ENCODE assay signal across 1 cellular context in the genomic region with DNA sequence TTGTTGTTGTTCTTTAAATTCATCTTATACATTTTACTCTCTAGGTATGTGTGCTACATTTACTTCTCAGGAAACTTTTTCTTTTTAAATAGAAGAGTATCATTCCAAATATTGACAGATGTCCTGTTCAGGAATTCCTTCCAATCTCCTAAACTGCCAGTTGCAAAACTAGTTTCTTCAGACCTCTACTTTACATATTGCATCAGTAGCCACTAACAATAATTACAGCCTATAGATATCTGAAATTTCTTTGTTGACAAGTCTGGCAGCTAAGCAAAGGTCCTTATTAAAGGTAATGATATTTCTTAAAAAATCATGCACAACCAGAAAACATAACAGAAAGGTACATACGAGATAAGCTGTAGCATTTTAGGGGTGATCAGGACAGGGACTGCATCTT.
TF ChIP-seq lines count a peak whose summit lies in the region.

No MANE protein-coding gene starts in this region.

TF ChIP-seq in neural cell, 6 proteins besides CTCF, POLR2A, EP300 and RAD21 (continued from another document):
- TF ChIP-seq, protein P1, sequence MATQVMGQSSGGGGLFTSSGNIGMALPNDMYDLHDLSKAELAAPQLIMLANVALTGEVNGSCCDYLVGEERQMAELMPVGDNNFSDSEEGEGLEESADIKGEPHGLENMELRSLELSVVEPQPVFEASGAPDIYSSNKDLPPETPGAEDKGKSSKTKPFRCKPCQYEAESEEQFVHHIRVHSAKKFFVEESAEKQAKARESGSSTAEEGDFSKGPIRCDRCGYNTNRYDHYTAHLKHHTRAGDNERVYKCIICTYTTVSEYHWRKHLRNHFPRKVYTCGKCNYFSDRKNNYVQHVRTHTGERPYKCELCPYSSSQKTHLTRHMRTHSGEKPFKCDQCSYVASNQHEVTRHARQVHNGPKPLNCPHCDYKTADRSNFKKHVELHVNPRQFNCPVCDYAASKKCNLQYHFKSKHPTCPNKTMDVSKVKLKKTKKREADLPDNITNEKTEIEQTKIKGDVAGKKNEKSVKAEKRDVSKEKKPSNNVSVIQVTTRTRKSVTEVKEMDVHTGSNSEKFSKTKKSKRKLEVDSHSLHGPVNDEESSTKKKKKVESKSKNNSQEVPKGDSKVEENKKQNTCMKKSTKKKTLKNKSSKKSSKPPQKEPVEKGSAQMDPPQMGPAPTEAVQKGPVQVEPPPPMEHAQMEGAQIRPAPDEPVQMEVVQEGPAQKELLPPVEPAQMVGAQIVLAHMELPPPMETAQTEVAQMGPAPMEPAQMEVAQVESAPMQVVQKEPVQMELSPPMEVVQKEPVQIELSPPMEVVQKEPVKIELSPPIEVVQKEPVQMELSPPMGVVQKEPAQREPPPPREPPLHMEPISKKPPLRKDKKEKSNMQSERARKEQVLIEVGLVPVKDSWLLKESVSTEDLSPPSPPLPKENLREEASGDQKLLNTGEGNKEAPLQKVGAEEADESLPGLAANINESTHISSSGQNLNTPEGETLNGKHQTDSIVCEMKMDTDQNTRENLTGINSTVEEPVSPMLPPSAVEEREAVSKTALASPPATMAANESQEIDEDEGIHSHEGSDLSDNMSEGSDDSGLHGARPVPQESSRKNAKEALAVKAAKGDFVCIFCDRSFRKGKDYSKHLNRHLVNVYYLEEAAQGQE (IDR thresholded peaks at IDR 0.05; ENCODE audit: borderline replicate concordance) = no peak
- TF ChIP-seq POLR2AphosphoS5 (IDR thresholded peaks at IDR 0.05) (no peak), TAF1 (IDR thresholded peaks at IDR 0.05; ENCODE audit: low read depth) (no peak)
